ENCODE assay signal across 9 cellular contexts in the genomic region with DNA sequence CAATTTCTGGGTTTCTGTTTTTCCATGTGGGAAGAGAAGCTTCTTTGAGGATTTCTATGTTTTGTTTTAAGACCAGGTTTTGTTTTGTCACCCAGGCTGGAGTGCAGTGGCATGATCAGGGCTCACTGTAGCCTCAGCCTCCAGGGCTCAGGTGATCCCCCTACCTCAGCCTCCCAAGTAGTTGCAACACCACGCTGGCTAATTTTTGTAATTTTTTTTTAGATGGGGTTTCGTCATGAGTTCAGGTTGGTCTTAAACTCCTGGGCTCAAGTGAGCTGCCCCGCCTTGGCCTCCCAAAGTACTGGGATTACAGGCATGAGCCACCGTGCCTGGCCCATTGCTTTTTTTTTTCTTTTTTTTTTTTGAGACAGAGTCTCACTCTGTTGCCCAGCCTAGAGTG.
"Had no signal": no experiment of that assay in that cellular context is flagged by ENCODE, and none has a peak within 500 bp of the region (broad histone marks: within the 10 kb centered on the region; RNA-seq: fewer than 3 reads in every experiment).

No MANE protein-coding gene starts in this region.

- H3K4me1 Mint-ChIP-seq: GM23338 had no signal

- H3K9me3 ChIP-seq: HAP-1 had no signal

- H3K27ac ChIP-seq: GM23248 had no signal

- H3K36me3 ChIP-seq: HAP-1 had no signal

- H3K4me2 ChIP-seq: GM23338 had no signal

- H3K4me3 ChIP-seq: GM23248, GM23338, HAP-1 had no signal

- H3K4me3 Mint-ChIP-seq: GM23338, H9, HFFc6 had no signal

- H3K9me3 Mint-ChIP-seq: GM23338, H9, HFFc6 had no signal

- H3K27ac Mint-ChIP-seq: GM23338, H9, HFFc6 had no signal

- DNase-seq: GM23248, GOT3, H7, H9, HCEC 1CT, HFFc6 had no signal

- ATAC-seq: GM23338, HCT116 had no signal

- H3K9ac ChIP-seq: GM23248 had no signal

- H2AFZ ChIP-seq: GM23248, GM23338 had no signal
